In the genomic region with DNA sequence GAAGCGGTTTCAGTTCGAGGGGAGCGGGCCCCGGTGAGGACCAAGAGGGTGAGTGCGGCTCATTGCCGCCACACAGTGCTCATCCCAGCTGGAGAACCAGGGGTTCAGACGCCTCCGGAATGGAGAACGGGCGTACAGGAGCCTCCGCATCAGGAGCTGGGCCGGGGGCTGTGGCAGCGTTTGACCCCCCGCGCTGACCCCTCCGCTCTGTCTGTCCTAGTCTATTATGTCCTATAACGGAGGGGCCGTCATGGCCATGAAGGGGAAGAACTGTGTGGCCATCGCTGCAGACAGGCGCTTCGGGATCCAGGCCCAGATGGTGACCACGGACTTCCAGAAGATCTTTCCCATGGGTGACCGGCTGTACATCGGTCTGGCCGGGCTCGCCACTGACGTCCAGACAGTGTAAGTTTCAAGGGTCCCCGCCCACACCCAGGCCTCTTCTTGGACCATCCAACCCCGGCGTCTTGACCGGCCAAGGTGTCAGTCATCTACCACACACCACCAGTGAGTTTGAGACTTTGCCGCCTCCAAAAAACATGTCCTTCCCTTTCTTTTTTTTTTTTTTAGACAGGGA, we compare ENCODE assay signal across 8 cellular contexts. TPM values are rescaled to one million over a fixed set of nuclear protein-coding genes. Genes with fewer than 3 reads are reported as not detected.
DNase-seq lines count a peak whose midpoint lies in the region; ATAC-seq and TF ChIP-seq lines count a peak whose summit lies in the region.

No MANE protein-coding gene starts in this region.

- H3K4me3 ChIP-seq in IMR-90 (ENCODE audit: insufficient read depth, low read depth, low read length) (peak overlapping the region; percentile 84), coronary artery (peak overlapping the region; percentile 84)

- peak overlapping the region; percentile 83 for H4K5ac ChIP-seq in IMR-90 (ENCODE audit: low read depth, low read length)

- H3K27me3 ChIP-seq in IMR-90 (ENCODE audit: control insufficient read depth, insufficient read depth, low read length), result no peaks in the 10 kb centered on the region

- H3K36me3 ChIP-seq in IMR-90 (ENCODE audit: control insufficient read depth, insufficient read depth, low read length), result peaks cover 17% of the 10 kb centered on the region

- H2BK5ac ChIP-seq in IMR-90 (ENCODE audit: low read depth, low read length, poor library complexity, severe bottlenecking), result peak overlapping the region; percentile 87

- no peaks in the 10 kb centered on the region for H3K9me1 ChIP-seq in IMR-90 (ENCODE audit: insufficient read depth, low read length)

- no peak for TF ChIP-seq RAD21 in IMR-90 (IDR thresholded peaks at IDR 0.05; ENCODE audit: low read length)

- peak overlapping the region; percentile 75; the same call in 1 of the 2 replicates for H3K23ac ChIP-seq in IMR-90 (ENCODE audit: low read depth, low read length)

- H3K27ac Mint-ChIP-seq in natural killer cell treated with Interleukin-12 subunit alpha and Interleukin-12 subunit beta and Interleukin-15 and Interleukin-18, amount 100 ng/mL, for 72 hours, result peak overlapping the region; percentile 89 to 95

- H3K4me1 Mint-ChIP-seq in natural killer cell treated with Interleukin-12 subunit alpha and Interleukin-12 subunit beta and Interleukin-15 and Interleukin-18, amount 100 ng/mL, for 72 hours (ENCODE audit: low read depth in 2 of 2), result peaks cover 30 to 41% of the 10 kb centered on the region in 2 donors

- H2BK120ac ChIP-seq in IMR-90 (ENCODE audit: low read depth, low read length), result no peak overlapping the region; the same call in 1 of the 2 replicates

- H3K79me1 ChIP-seq in IMR-90 (ENCODE audit: low read depth in 1 of 2, low read length in 2 of 2), result peaks cover 10 to 39% of the 10 kb centered on the region in 2 experiments

- peak overlapping the region; percentile 97 for H2AFZ ChIP-seq in IMR-90 (replicated peaks; ENCODE audit: low read length, poor library complexity)

- DNase-seq in GM19240 (ENCODE audit: insufficient read length, low spot score) (peak; percentile 50), IMR-90 (no peak), coronary artery (ENCODE audit: low spot score) (no peak), NCI-H2227 (lab: John Stamatoyannopoulos, UW; ENCODE audit: unreplicated experiment) (no peak), NCI-H69 (lab: John Stamatoyannopoulos, UW) (no peak)
- DNase-seq in natural killer cell treated with Interleukin-12 subunit alpha and Interleukin-12 subunit beta and Interleukin-15 and Interleukin-18, amount 100 ng/mL, for 72 hours (ENCODE audit: low spot score), result no peak

- peak overlapping the region; percentile 13 to 91 for H4K8ac ChIP-seq in IMR-90 (ENCODE audit: low read depth in 2 of 2, low read length in 2 of 2)

- peak overlapping the region; percentile 90 for H3K27ac ChIP-seq in IMR-90 (ENCODE audit: insufficient read depth, low read length)
- H3K27ac ChIP-seq in coronary artery, result peak overlapping the region; percentile 77 to 90

- H3K4me3 Mint-ChIP-seq in natural killer cell treated with Interleukin-12 subunit alpha and Interleukin-12 subunit beta and Interleukin-15 and Interleukin-18, amount 100 ng/mL, for 72 hours, result peak overlapping the region; percentile 92

- in situ Hi-C loops in IMR-90 (cut with MboI; ENCODE audit: low sequenced_read_pairs), result no loop called here

- ATAC-seq in IMR-90 (ENCODE audit: low read depth), result peak; percentile 9
- peak; percentile 30 to 45 for ATAC-seq in natural killer cell treated with Interleukin-12 subunit alpha and Interleukin-12 subunit beta and Interleukin-15 and Interleukin-18, amount 100 ng/mL, for 72 hours
- ATAC-seq in GM18868 (IDR thresholded peaks at IDR 0.05; ENCODE audit: unreplicated experiment), result no peak
- no peak for ATAC-seq in GM21515 (IDR thresholded peaks at IDR 0.05; ENCODE audit: unreplicated experiment)

- peak overlapping the region; percentile 70 for H3K18ac ChIP-seq in IMR-90 (ENCODE audit: low read depth, low read length)

- peaks cover 16% of the 10 kb centered on the region for H3K36me3 Mint-ChIP-seq in natural killer cell treated with Interleukin-12 subunit alpha and Interleukin-12 subunit beta and Interleukin-15 and Interleukin-18, amount 100 ng/mL, for 72 hours

- POLR2A ChIA-PET in IMR-90 (lab: Charles Lee; ENCODE audit: unreplicated experiment), result interaction anchor here (0.6 kb wide), 1 partner anchor 452 kb away, joined by 4 read pairs; no protein-coding TSS in a partner anchor

- no peaks in the 10 kb centered on the region for H3K9me3 ChIP-seq in IMR-90 (ENCODE audit: control insufficient read depth, insufficient read depth, low read length)

- H3K56ac ChIP-seq in IMR-90 (ENCODE audit: extremely low read depth, insufficient read depth, low read length), result peak overlapping the region; percentile 74

- H2BK20ac ChIP-seq in IMR-90 (ENCODE audit: low read depth, low read length), result no peak overlapping the region

- peak overlapping the region; percentile 80 for H3K4me2 ChIP-seq in IMR-90 (ENCODE audit: low read depth, low read length)

- H4K20me1 ChIP-seq in IMR-90 (ENCODE audit: insufficient read depth, low read length), result peaks cover 7% of the 10 kb centered on the region; the same call in 1 of the 2 replicates

- peaks cover 1% of the 10 kb centered on the region; the same call in 1 of the 2 replicates for H3K4me1 ChIP-seq in IMR-90 (ENCODE audit: control insufficient read depth, insufficient read depth, low read length)

- H3K9me3 Mint-ChIP-seq in natural killer cell treated with Interleukin-12 subunit alpha and Interleukin-12 subunit beta and Interleukin-15 and Interleukin-18, amount 100 ng/mL, for 72 hours, result no peaks in the 10 kb centered on the region

- dilution Hi-C loops in IMR-90 (cut with HindIII; ENCODE audit: low sequenced_read_pairs, unreplicated experiment), result no loop called here

- H2AK9ac ChIP-seq in IMR-90 (replicated peaks; ENCODE audit: low read depth, low read length, poor library complexity), result peak overlapping the region; percentile 91

- TF ChIP-seq CTCF in IMR-90 (conservative IDR thresholded peaks at IDR 0.05; ENCODE audit: low read depth, low read length) (0 out of 2 replicates have a peak, but pooled peaks have one; percentile 6), coronary artery (IDR thresholded peaks at IDR 0.05) (no peak)

- peak overlapping the region; percentile 93 for H3K4ac ChIP-seq in IMR-90 (ENCODE audit: low read depth, low read length)

- H3K9ac ChIP-seq in IMR-90 (ENCODE audit: low read depth, low read length), result peak overlapping the region; percentile 97

- TF ChIP-seq POLR2A in IMR-90 (IDR thresholded peaks at IDR 0.05; ENCODE audit: low read depth, low read length), result no peak; the same call in 1 of the 2 replicates

- H3K27me3 Mint-ChIP-seq in natural killer cell treated with Interleukin-12 subunit alpha and Interleukin-12 subunit beta and Interleukin-15 and Interleukin-18, amount 100 ng/mL, for 72 hours, result peaks cover 12 to 14% of the 10 kb centered on the region in 2 donors

- 8% methylated on average over 22 of the region's 32 CpGs; no CpG with 5 or more reads in 1 of the 2 experiments for WGBS in IMR-90 (ENCODE audit: extremely low coverage in 2 of 2, insufficient read length in 1 of 2), 2 experiments

- peak overlapping the region; percentile 94 for H2AK5ac ChIP-seq in IMR-90 (ENCODE audit: low read depth, low read length)

- TSS peak; percentile 59 for BruUV-seq in IMR-90 (replicated peaks; lab: Mats Ljungman, UMichigan)

- H4K91ac ChIP-seq in IMR-90 (ENCODE audit: insufficient read depth, low read depth, low read length), result peak overlapping the region; percentile 60; the same call in 1 of the 2 replicates

- intact Hi-C loops in IMR-90 (cut with micrococcal nuclease), result loop anchor here (1.0 to 5.0 kb wide), 2 partner anchors 76 to 119 kb away; partner anchors contain the start of gene LASP1

- H2BK15ac ChIP-seq in IMR-90 (ENCODE audit: low read depth, low read length), result no peak overlapping the region

- CTCF ChIA-PET in IMR-90 (lab: Yijun Ruan, JAX), result interaction anchor here (1.1 kb wide), 1 partner anchor 10 kb away, joined by 3 read pairs; no protein-coding TSS in a partner anchor

- H3K14ac ChIP-seq in IMR-90 (replicated peaks; ENCODE audit: low read depth, low read length), result peak overlapping the region; percentile 90

TF ChIP-seq in IMR-90, 13 proteins besides CTCF, POLR2A, EP300 and RAD21 (continues in another document):
- TF ChIP-seq MAFK (IDR thresholded peaks at IDR 0.05; ENCODE audit: low read depth, low read length) (no peak), MXI1 (IDR thresholded peaks at IDR 0.05; ENCODE audit: borderline replicate concordance, low read depth, low read length) (no peak)

RNA-seq across cellular contexts. Expression of gene PSMB3, which starts 0.5 kb away (rescaled TPM):
- total RNA-seq in IMR-90 (2012; rRNA removed), result 510 and 828 TPM in 2 replicates
- 480 and 525 TPM in 2 replicates for polyA plus RNA-seq in IMR-90 (2012; rRNA removed)
- 600 and 763 TPM in 2 replicates for polyA plus RNA-seq in IMR-90 (2012; cell fraction: cytosol; rRNA removed)
- polyA plus RNA-seq in IMR-90 (2012; cell fraction: nucleus; rRNA removed; ENCODE audit: low replicate concordance), result 201 and 228 TPM in 2 replicates
- 100 to 1,000 TPM; 288 to 306 TPM for total RNA-seq in natural killer cell treated with Interleukin-12 subunit alpha and Interleukin-12 subunit beta and Interleukin-15 and Interleukin-18, amount 100 ng/mL, for 72 hours

RNA-seq across cellular contexts. Expression of gene PCGF2, which starts 4.9 kb away (rescaled TPM):
- total RNA-seq in IMR-90 (2012; rRNA removed), result 1.1 and 1.4 TPM in 2 replicates
- polyA plus RNA-seq in IMR-90 (2012; rRNA removed), result 18.2 and 27.8 TPM in 2 replicates
- 17.3 and 39.2 TPM in 2 replicates for polyA plus RNA-seq in IMR-90 (2012; cell fraction: cytosol; rRNA removed)
- polyA plus RNA-seq in IMR-90 (2012; cell fraction: nucleus; rRNA removed; ENCODE audit: low replicate concordance), result 30.3 and 77.5 TPM in 2 replicates
- not detected for total RNA-seq in natural killer cell treated with Interleukin-12 subunit alpha and Interleukin-12 subunit beta and Interleukin-15 and Interleukin-18, amount 100 ng/mL, for 72 hours

RNA-seq across cellular contexts. Expression of gene CISD3, which starts 22.9 kb away (rescaled TPM):
- total RNA-seq in IMR-90 (2012; rRNA removed), result 1.3 and 1.4 TPM in 2 replicates
- 14.1 and 20.3 TPM in 2 replicates for polyA plus RNA-seq in IMR-90 (2012; rRNA removed)
- 5.4 and 10.6 TPM in 2 replicates for polyA plus RNA-seq in IMR-90 (2012; cell fraction: cytosol; rRNA removed)
- polyA plus RNA-seq in IMR-90 (2012; cell fraction: nucleus; rRNA removed; ENCODE audit: low replicate concordance), result 2.6 and 4.6 TPM in 2 replicates
- total RNA-seq in natural killer cell treated with Interleukin-12 subunit alpha and Interleukin-12 subunit beta and Interleukin-15 and Interleukin-18, amount 100 ng/mL, for 72 hours, result 10 to 100 TPM; 48.3 to 58.7 TPM

RNA-seq across cellular contexts. Expression of gene PIP4K2B, which starts 46.3 kb away (rescaled TPM):
- total RNA-seq in IMR-90 (2012; rRNA removed), result 40.0 and 40.8 TPM in 2 replicates
- 29.3 and 40.2 TPM in 2 replicates for polyA plus RNA-seq in IMR-90 (2012; rRNA removed)
- 16.4 and 26.3 TPM in 2 replicates for polyA plus RNA-seq in IMR-90 (2012; cell fraction: cytosol; rRNA removed)
- 48.3 and 65.0 TPM in 2 replicates for polyA plus RNA-seq in IMR-90 (2012; cell fraction: nucleus; rRNA removed; ENCODE audit: low replicate concordance)
- total RNA-seq in natural killer cell treated with Interleukin-12 subunit alpha and Interleukin-12 subunit beta and Interleukin-15 and Interleukin-18, amount 100 ng/mL, for 72 hours, result 10 to 100 TPM; 25.4 to 33.2 TPM

RNA-seq across cellular contexts. Expression of gene MLLT6, which starts 47.9 kb away (rescaled TPM):
- 7.2 and 7.5 TPM in 2 replicates for total RNA-seq in IMR-90 (2012; rRNA removed)
- 21.2 and 22.7 TPM in 2 replicates for polyA plus RNA-seq in IMR-90 (2012; rRNA removed)
- polyA plus RNA-seq in IMR-90 (2012; cell fraction: cytosol; rRNA removed), result 6.7 and 12.1 TPM in 2 replicates
- polyA plus RNA-seq in IMR-90 (2012; cell fraction: nucleus; rRNA removed; ENCODE audit: low replicate concordance), result 94.6 and 103 TPM in 2 replicates
- 100 to 1,000 TPM; 319 to 324 TPM for total RNA-seq in natural killer cell treated with Interleukin-12 subunit alpha and Interleukin-12 subunit beta and Interleukin-15 and Interleukin-18, amount 100 ng/mL, for 72 hours

Comparison
In these comparisons a context has a peak if more than half of its experiments do, and no peak if none do; other contexts are left out.
1. ATAC-seq: peak in IMR-90 (single experiment) and natural killer cell treated with Interleukin-12 subunit alpha and Interleukin-12 subunit beta and Interleukin-15 and Interleukin-18, amount 100 ng/mL, for 72 hours (2 of 2); none in GM18868 (single experiment) and GM21515 (single experiment).
2. RNA of gene CISD3, which starts 22.9 kb away (total RNA-seq): 48.3 to 58.7 TPM in natural killer cell treated with Interleukin-12 subunit alpha and Interleukin-12 subunit beta and Interleukin-15 and Interleukin-18, amount 100 ng/mL, for 72 hours; 1.3 to 1.4 TPM in IMR-90; every median in the first group is over 10 times any median in the second.